In genomic region chr7:76372984-76373833, GRCh38 we compare ENCODE assay signal across 11 cellular contexts. TPM values are rescaled to one million over a fixed set of nuclear protein-coding genes. Genes with fewer than 3 reads are reported as not detected.
DNase-seq lines count a peak whose midpoint lies in the region; ATAC-seq and TF ChIP-seq lines count a peak whose summit lies in the region.
"Had no signal": no experiment of that assay in that cellular context is flagged by ENCODE, and none has a peak within 500 bp of the region (broad histone marks: within the 10 kb centered on the region; RNA-seq: fewer than 3 reads in every experiment).

No MANE protein-coding gene starts in this region.

- no peaks in the 10 kb centered on the region for H3K27me3 ChIP-seq in body of pancreas
- no peaks in the 10 kb centered on the region for H3K27me3 ChIP-seq in lower lobe of right lung (ENCODE audit: low read depth)

- no peak overlapping the region for H3K4me3 ChIP-seq in body of pancreas
- H3K4me3 ChIP-seq in lower lobe of right lung = no peak overlapping the region

- TF ChIP-seq CTCF in body of pancreas (IDR thresholded peaks at IDR 0.05) (no peak), lower lobe of right lung (IDR thresholded peaks at IDR 0.05) (no peak)

- H3K9me3 ChIP-seq in body of pancreas (no peaks in the 10 kb centered on the region), lower lobe of right lung (no peaks in the 10 kb centered on the region)

- H3K36me3 ChIP-seq in body of pancreas (replicated peaks in 1 of 2; ENCODE audit: insufficient read depth in 1 of 2, low read depth in 2 of 2) (no peaks in the 10 kb centered on the region), lower lobe of right lung (no peaks in the 10 kb centered on the region)

- 66 to 78% methylated on average over 9 of the region's 9 CpGs for WGBS in body of pancreas, 2 donors

- ATAC-seq in body of pancreas (peak; percentile 45), lower lobe of right lung (peak; percentile 59 to 79), HG02798 (IDR thresholded peaks at IDR 0.05; ENCODE audit: poor library complexity, unreplicated experiment) (no peak)

- H3K4me1 ChIP-seq in body of pancreas = no peaks in the 10 kb centered on the region
- no peaks in the 10 kb centered on the region for H3K4me1 ChIP-seq in lower lobe of right lung

- H3K27ac ChIP-seq in body of pancreas (no peak overlapping the region), lower lobe of right lung (no peak overlapping the region)

- intact Hi-C loops in body of pancreas (cut with DNase I) = no loop called here
- intact Hi-C loops in lower lobe of right lung (cut with DNase I) = no loop called here

- DNase-seq in AG08395 (ENCODE audit: low spot score) (peak; percentile 75), HT-29 (ENCODE audit: low spot score) (peak; percentile 76), body of pancreas (peak in 1 of 4 donors; percentile 11), lower lobe of right lung (peak; percentile 25), RPMI8226 (no peak), SKM-1 (lab: John Stamatoyannopoulos, UW; ENCODE audit: unreplicated experiment) (no peak), Ammon's horn (ENCODE audit: low spot score) (no peak)
- DNase-seq: activated CD4-positive, CD25-positive, alpha-beta regulatory T cell; COR-L47; NCI-H2171 treated with DMSO at 0.1 percent for 48 hours had no signal

- TF ChIP-seq POLR2A in body of pancreas (IDR thresholded peaks at IDR 0.05) = no peak

RNA-seq across cellular contexts. Expression of gene YWHAG, which starts 14.4 kb away (rescaled TPM):
- 83.2 and 84.6 TPM in 2 replicates for total RNA-seq in HT-29 (2014; rRNA removed; shearing (Covaris generic))
- 10 to 100 TPM; 24.1 to 60.0 TPM for total RNA-seq in body of pancreas
- total RNA-seq in lower lobe of right lung = 97.1 TPM

RNA-seq across cellular contexts. Expression of gene SSC4D, which starts 36.3 kb away (rescaled TPM):
- total RNA-seq in HT-29 (2014; rRNA removed; shearing (Covaris generic)) = 2.2 and 2.9 TPM in 2 replicates
- 1 to 10 TPM; 3.6 to 7.6 TPM for total RNA-seq in body of pancreas
- 1.7 TPM for total RNA-seq in lower lobe of right lung

RNA-seq across cellular contexts. Expression of gene ZP3, which starts 51.5 kb away (rescaled TPM):
- total RNA-seq in HT-29 (2014; rRNA removed; shearing (Covaris generic)) = 12.7 and 16.4 TPM in 2 replicates
- 1 to 10 TPM; 3.3 to 4.4 TPM for total RNA-seq in body of pancreas
- not detected for total RNA-seq in lower lobe of right lung

Comparison
In these comparisons a context has a peak if more than half of its experiments do, and no peak if none do; other contexts are left out.
1. DNase-seq: peak in AG08395 (single experiment), HT-29 (single experiment) and lower lobe of right lung (single experiment); none in RPMI8226 (single experiment), SKM-1 (single experiment) and Ammon's horn (single experiment).